2 cellular contexts compared by ENCODE assay signal in the genomic region with DNA sequence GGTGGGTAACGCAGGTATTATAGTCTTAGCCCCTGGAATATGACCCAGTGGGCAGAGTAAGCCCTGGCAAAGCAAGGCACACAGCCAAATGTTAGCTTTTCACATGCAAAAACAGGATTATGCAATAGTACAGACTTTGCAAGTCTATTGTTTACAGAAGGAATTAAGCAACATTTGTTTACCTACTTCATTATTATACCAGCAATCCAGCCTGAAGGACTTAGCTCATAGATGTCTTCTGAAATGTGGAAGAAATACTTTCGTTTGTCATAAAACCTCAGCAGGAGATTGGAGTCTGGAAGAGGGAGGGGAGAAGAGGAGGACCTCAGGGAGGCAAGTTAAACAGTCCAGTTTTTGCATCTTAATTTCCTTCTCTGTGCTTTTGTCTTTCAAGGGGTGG.
TF ChIP-seq lines count a peak whose summit lies in the region.

No MANE protein-coding gene starts in this region.

TF ChIP-seq in IMR-90, 13 proteins besides CTCF, POLR2A, EP300 and RAD21:
- 0 out of 2 replicates have a peak, but pooled peaks have one; percentile 52 for TF ChIP-seq CEBPB (IDR thresholded peaks at IDR 0.05; ENCODE audit: low read depth, low read length)
- no peak for TF ChIP-seq BHLHE40 (IDR thresholded peaks at IDR 0.05; ENCODE audit: low read depth, low read length)
- TF ChIP-seq MAFK (IDR thresholded peaks at IDR 0.05; ENCODE audit: low read depth, low read length) = no peak
- no peak for TF ChIP-seq ELK1 (IDR thresholded peaks at IDR 0.05; ENCODE audit: borderline replicate concordance, low read depth, low read length)

TF ChIP-seq in HepG2, 621 proteins besides CTCF, POLR2A, EP300 and RAD21 (continues in another document):
- TF ChIP-seq, protein P1, sequence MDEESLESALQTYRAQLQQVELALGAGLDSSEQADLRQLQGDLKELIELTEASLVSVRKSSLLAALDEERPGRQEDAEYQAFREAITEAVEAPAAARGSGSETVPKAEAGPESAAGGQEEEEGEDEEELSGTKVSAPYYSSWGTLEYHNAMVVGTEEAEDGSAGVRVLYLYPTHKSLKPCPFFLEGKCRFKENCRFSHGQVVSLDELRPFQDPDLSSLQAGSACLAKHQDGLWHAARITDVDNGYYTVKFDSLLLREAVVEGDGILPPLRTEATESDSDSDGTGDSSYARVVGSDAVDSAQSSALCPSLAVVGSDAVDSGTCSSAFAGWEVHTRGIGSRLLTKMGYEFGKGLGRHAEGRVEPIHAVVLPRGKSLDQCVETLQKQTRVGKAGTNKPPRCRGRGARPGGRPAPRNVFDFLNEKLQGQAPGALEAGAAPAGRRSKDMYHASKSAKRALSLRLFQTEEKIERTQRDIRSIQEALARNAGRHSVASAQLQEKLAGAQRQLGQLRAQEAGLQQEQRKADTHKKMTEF (CRISPR knock-in tag; IDR thresholded peaks at IDR 0.05) = peak; percentile 38; the same call in 1 of the 2 replicates
- TF ChIP-seq NFKBIZ (CRISPR knock-in tag; IDR thresholded peaks at IDR 0.05) (peak; percentile 76; the same call in 1 of the 2 replicates), GATAD2A (CRISPR knock-in tag; IDR thresholded peaks at IDR 0.05) (peak; percentile 97), HNF4A (CRISPR knock-in tag; IDR thresholded peaks at IDR 0.05) (peak; percentile 67), RXRB (CRISPR knock-in tag; IDR thresholded peaks at IDR 0.05; ENCODE audit: borderline replicate concordance) (peak; percentile 71; the same call in 1 of the 2 replicates), PITX1 (CRISPR knock-in tag; IDR thresholded peaks at IDR 0.05) (peak; percentile 63; the same call in 1 of the 2 replicates), ZNF570 (CRISPR knock-in tag; IDR thresholded peaks at IDR 0.05; ENCODE audit: borderline replicate concordance) (no peak), ISL2 (CRISPR knock-in tag; IDR thresholded peaks at IDR 0.05) (peak; percentile 56; the same call in 1 of the 2 replicates), ZNF124 (CRISPR knock-in tag; IDR thresholded peaks at IDR 0.05) (0 out of 2 replicates have a peak, but pooled peaks have one; percentile 57), YY1 (IDR thresholded peaks at IDR 0.05; ENCODE audit: insufficient read depth, insufficient replicate concordance, low read depth, low read length) (no peak), HHEX (CRISPR knock-in tag; IDR thresholded peaks at IDR 0.05) (peak; percentile 53; the same call in 1 of the 2 replicates), ZNF17 (CRISPR knock-in tag; IDR thresholded peaks at IDR 0.05) (no peak), NCOA2 (CRISPR knock-in tag; IDR thresholded peaks at IDR 0.05) (peak; percentile 73), MIER3 (CRISPR knock-in tag; IDR thresholded peaks at IDR 0.05; ENCODE audit: borderline replicate concordance) (0 out of 2 replicates have a peak, but pooled peaks have one; percentile 42), ZNF331 (CRISPR knock-in tag; IDR thresholded peaks at IDR 0.05) (peak; percentile 67), ARID3A (IDR thresholded peaks at IDR 0.05; ENCODE audit: low read depth, low read length) (peak; percentile 67), U2AF2 (IDR thresholded peaks at IDR 0.05; ENCODE audit: low read depth, low read length) (no peak), FOXP1 (IDR thresholded peaks at IDR 0.05) (peak; percentile 80; the same call in 1 of the 2 replicates), FOXP1 (CRISPR knock-in tag; IDR thresholded peaks at IDR 0.05) (peak; percentile 94), FOXO1 (CRISPR knock-in tag; IDR thresholded peaks at IDR 0.05) (peak; percentile 70; the same call in 1 of the 2 replicates), ZBED4 (CRISPR knock-in tag; IDR thresholded peaks at IDR 0.05; ENCODE audit: borderline replicate concordance) (no peak), KAT8 (CRISPR knock-in tag; IDR thresholded peaks at IDR 0.05) (peak; percentile 39; the same call in 1 of the 2 replicates), SMAD3 (CRISPR knock-in tag; IDR thresholded peaks at IDR 0.05) (0 out of 2 replicates have a peak, but pooled peaks have one; percentile 67), HOMEZ (CRISPR knock-in tag; IDR thresholded peaks at IDR 0.05; ENCODE audit: low read depth) (0 out of 2 replicates have a peak, but pooled peaks have one; percentile 46)
- TF ChIP-seq, protein P2, sequence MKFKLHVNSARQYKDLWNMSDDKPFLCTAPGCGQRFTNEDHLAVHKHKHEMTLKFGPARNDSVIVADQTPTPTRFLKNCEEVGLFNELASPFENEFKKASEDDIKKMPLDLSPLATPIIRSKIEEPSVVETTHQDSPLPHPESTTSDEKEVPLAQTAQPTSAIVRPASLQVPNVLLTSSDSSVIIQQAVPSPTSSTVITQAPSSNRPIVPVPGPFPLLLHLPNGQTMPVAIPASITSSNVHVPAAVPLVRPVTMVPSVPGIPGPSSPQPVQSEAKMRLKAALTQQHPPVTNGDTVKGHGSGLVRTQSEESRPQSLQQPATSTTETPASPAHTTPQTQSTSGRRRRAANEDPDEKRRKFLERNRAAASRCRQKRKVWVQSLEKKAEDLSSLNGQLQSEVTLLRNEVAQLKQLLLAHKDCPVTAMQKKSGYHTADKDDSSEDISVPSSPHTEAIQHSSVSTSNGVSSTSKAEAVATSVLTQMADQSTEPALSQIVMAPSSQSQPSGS (CRISPR knock-in tag; IDR thresholded peaks at IDR 0.05) = peak; percentile 55; the same call in 1 of the 2 replicates
- TF ChIP-seq, protein P3, sequence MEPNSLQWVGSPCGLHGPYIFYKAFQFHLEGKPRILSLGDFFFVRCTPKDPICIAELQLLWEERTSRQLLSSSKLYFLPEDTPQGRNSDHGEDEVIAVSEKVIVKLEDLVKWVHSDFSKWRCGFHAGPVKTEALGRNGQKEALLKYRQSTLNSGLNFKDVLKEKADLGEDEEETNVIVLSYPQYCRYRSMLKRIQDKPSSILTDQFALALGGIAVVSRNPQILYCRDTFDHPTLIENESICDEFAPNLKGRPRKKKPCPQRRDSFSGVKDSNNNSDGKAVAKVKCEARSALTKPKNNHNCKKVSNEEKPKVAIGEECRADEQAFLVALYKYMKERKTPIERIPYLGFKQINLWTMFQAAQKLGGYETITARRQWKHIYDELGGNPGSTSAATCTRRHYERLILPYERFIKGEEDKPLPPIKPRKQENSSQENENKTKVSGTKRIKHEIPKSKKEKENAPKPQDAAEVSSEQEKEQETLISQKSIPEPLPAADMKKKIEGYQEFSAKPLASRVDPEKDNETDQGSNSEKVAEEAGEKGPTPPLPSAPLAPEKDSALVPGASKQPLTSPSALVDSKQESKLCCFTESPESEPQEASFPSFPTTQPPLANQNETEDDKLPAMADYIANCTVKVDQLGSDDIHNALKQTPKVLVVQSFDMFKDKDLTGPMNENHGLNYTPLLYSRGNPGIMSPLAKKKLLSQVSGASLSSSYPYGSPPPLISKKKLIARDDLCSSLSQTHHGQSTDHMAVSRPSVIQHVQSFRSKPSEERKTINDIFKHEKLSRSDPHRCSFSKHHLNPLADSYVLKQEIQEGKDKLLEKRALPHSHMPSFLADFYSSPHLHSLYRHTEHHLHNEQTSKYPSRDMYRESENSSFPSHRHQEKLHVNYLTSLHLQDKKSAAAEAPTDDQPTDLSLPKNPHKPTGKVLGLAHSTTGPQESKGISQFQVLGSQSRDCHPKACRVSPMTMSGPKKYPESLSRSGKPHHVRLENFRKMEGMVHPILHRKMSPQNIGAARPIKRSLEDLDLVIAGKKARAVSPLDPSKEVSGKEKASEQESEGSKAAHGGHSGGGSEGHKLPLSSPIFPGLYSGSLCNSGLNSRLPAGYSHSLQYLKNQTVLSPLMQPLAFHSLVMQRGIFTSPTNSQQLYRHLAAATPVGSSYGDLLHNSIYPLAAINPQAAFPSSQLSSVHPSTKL (CRISPR knock-in tag; IDR thresholded peaks at IDR 0.05) = peak; percentile 89
- TF ChIP-seq, protein P4, sequence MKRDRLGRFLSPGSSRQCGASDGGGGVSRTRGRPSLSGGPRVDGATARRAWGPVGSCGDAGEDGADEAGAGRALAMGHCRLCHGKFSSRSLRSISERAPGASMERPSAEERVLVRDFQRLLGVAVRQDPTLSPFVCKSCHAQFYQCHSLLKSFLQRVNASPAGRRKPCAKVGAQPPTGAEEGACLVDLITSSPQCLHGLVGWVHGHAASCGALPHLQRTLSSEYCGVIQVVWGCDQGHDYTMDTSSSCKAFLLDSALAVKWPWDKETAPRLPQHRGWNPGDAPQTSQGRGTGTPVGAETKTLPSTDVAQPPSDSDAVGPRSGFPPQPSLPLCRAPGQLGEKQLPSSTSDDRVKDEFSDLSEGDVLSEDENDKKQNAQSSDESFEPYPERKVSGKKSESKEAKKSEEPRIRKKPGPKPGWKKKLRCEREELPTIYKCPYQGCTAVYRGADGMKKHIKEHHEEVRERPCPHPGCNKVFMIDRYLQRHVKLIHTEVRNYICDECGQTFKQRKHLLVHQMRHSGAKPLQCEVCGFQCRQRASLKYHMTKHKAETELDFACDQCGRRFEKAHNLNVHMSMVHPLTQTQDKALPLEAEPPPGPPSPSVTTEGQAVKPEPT (CRISPR knock-in tag; IDR thresholded peaks at IDR 0.05; ENCODE audit: low read depth) = no peak
- TF ChIP-seq, protein P5, sequence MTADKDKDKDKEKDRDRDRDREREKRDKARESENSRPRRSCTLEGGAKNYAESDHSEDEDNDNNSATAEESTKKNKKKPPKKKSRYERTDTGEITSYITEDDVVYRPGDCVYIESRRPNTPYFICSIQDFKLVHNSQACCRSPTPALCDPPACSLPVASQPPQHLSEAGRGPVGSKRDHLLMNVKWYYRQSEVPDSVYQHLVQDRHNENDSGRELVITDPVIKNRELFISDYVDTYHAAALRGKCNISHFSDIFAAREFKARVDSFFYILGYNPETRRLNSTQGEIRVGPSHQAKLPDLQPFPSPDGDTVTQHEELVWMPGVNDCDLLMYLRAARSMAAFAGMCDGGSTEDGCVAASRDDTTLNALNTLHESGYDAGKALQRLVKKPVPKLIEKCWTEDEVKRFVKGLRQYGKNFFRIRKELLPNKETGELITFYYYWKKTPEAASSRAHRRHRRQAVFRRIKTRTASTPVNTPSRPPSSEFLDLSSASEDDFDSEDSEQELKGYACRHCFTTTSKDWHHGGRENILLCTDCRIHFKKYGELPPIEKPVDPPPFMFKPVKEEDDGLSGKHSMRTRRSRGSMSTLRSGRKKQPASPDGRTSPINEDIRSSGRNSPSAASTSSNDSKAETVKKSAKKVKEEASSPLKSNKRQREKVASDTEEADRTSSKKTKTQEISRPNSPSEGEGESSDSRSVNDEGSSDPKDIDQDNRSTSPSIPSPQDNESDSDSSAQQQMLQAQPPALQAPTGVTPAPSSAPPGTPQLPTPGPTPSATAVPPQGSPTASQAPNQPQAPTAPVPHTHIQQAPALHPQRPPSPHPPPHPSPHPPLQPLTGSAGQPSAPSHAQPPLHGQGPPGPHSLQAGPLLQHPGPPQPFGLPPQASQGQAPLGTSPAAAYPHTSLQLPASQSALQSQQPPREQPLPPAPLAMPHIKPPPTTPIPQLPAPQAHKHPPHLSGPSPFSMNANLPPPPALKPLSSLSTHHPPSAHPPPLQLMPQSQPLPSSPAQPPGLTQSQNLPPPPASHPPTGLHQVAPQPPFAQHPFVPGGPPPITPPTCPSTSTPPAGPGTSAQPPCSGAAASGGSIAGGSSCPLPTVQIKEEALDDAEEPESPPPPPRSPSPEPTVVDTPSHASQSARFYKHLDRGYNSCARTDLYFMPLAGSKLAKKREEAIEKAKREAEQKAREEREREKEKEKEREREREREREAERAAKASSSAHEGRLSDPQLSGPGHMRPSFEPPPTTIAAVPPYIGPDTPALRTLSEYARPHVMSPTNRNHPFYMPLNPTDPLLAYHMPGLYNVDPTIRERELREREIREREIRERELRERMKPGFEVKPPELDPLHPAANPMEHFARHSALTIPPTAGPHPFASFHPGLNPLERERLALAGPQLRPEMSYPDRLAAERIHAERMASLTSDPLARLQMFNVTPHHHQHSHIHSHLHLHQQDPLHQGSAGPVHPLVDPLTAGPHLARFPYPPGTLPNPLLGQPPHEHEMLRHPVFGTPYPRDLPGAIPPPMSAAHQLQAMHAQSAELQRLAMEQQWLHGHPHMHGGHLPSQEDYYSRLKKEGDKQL (CRISPR knock-in tag; IDR thresholded peaks at IDR 0.05; ENCODE audit: low read depth) = peak; percentile 59; the same call in 1 of the 2 replicates
